Comparison of ENCODE assay signal across 1 cellular context in the genomic region with DNA sequence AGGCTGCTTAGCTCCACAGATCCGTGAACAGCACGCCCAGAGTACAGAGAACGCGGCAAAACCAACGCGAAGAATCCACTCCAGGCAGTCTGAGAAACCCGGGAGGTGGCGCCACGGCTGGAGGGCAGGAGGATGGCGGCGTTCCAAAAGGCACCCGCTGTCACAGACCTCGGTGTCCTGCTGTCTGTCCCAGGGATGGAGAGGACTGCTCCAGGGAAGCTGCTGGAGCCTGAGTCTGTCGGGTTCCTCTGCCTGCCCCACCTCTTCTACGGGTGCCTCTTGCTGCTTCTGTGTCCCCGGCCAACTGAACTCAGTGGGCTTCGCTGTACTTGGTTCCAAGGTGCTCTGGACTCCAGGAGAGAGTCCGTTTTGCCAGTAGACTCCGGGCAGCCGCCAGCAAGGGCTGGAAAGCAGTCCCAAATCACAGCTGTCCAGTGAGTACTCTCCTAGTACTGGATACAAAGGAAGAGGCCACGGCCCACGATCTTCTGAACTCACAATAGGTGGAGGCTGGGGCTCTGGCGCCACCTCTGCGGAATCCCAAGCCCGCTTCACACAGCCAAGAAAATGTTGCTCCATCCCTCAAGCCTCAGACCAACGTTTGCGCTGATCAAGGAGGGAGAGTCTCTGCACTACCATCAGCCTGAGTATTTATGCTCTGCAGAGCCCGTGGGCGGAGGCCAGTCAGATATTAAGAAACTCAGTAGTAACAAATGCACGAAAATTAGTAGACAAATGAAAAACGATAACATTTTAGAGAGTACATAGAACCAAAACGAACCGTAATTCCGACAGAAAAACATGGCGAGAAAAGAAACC.
A peak's percentile ranks its signal among the peaks of the same experiment; 100 is the strongest.
TF ChIP-seq lines count a peak whose summit lies in the region.

No MANE protein-coding gene starts in this region.

TF ChIP-seq in HepG2, 621 proteins besides CTCF, POLR2A, EP300 and RAD21 (continued from another document and continues in another):
- TF ChIP-seq, protein P1, sequence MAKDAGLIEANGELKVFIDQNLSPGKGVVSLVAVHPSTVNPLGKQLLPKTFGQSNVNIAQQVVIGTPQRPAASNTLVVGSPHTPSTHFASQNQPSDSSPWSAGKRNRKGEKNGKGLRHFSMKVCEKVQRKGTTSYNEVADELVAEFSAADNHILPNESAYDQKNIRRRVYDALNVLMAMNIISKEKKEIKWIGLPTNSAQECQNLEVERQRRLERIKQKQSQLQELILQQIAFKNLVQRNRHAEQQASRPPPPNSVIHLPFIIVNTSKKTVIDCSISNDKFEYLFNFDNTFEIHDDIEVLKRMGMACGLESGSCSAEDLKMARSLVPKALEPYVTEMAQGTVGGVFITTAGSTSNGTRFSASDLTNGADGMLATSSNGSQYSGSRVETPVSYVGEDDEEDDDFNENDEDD (CRISPR knock-in tag; IDR thresholded peaks at IDR 0.05; ENCODE audit: borderline replicate concordance): peak; percentile 54; the same call in 1 of the 2 replicates
- TF ChIP-seq ZNF766 (CRISPR knock-in tag; IDR thresholded peaks at IDR 0.05; ENCODE audit: borderline replicate concordance): no peak
- TF ChIP-seq ZNF264 (CRISPR knock-in tag; IDR thresholded peaks at IDR 0.05): 0 out of 2 replicates have a peak, but pooled peaks have one; percentile 31
- TF ChIP-seq, protein P2, sequence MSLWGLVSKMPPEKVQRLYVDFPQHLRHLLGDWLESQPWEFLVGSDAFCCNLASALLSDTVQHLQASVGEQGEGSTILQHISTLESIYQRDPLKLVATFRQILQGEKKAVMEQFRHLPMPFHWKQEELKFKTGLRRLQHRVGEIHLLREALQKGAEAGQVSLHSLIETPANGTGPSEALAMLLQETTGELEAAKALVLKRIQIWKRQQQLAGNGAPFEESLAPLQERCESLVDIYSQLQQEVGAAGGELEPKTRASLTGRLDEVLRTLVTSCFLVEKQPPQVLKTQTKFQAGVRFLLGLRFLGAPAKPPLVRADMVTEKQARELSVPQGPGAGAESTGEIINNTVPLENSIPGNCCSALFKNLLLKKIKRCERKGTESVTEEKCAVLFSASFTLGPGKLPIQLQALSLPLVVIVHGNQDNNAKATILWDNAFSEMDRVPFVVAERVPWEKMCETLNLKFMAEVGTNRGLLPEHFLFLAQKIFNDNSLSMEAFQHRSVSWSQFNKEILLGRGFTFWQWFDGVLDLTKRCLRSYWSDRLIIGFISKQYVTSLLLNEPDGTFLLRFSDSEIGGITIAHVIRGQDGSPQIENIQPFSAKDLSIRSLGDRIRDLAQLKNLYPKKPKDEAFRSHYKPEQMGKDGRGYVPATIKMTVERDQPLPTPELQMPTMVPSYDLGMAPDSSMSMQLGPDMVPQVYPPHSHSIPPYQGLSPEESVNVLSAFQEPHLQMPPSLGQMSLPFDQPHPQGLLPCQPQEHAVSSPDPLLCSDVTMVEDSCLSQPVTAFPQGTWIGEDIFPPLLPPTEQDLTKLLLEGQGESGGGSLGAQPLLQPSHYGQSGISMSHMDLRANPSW (CRISPR knock-in tag; IDR thresholded peaks at IDR 0.05; ENCODE audit: borderline replicate concordance): no peak
- TF ChIP-seq FIP1L1 (IDR thresholded peaks at IDR 0.05; ENCODE audit: borderline replicate concordance, insufficient read depth, low read depth, low read length): no peak
- no peak for TF ChIP-seq ARHGAP35 (CRISPR knock-in tag; IDR thresholded peaks at IDR 0.05; ENCODE audit: borderline replicate concordance)
- TF ChIP-seq MIER2 (CRISPR knock-in tag; IDR thresholded peaks at IDR 0.05): no peak
- TF ChIP-seq TAF15 (IDR thresholded peaks at IDR 0.05; ENCODE audit: low read depth, low read length, poor library complexity, severe bottlenecking): no peak
- TF ChIP-seq SAP130 (CRISPR knock-in tag; IDR thresholded peaks at IDR 0.05; ENCODE audit: low read depth): peak; percentile 11; the same call in 1 of the 2 replicates
- TF ChIP-seq EZH2 (conservative IDR thresholded peaks at IDR 0.05; ENCODE audit: low read depth, low read length): no peak
- TF ChIP-seq MATR3 (CRISPR knock-in tag; IDR thresholded peaks at IDR 0.05): no peak
- TF ChIP-seq NR2C2 (CRISPR knock-in tag; IDR thresholded peaks at IDR 0.05; ENCODE audit: borderline replicate concordance): no peak
- no peak for TF ChIP-seq ELF4 (CRISPR knock-in tag; IDR thresholded peaks at IDR 0.05; ENCODE audit: borderline replicate concordance)
- TF ChIP-seq MIXL1 (CRISPR knock-in tag; IDR thresholded peaks at IDR 0.05): no peak
- TF ChIP-seq NR1H2 (CRISPR knock-in tag; IDR thresholded peaks at IDR 0.05; ENCODE audit: borderline replicate concordance, low read depth): no peak
- TF ChIP-seq MED1 (CRISPR knock-in tag; IDR thresholded peaks at IDR 0.05): no peak
- no peak for TF ChIP-seq ZBTB3 (CRISPR knock-in tag; IDR thresholded peaks at IDR 0.05; ENCODE audit: borderline replicate concordance, low read depth)
- no peak for TF ChIP-seq HNF1A (IDR thresholded peaks at IDR 0.05; ENCODE audit: low read depth)
- no peak for TF ChIP-seq HNF1A (CRISPR knock-in tag; IDR thresholded peaks at IDR 0.05; ENCODE audit: borderline replicate concordance)
- TF ChIP-seq TEAD2 (CRISPR knock-in tag; IDR thresholded peaks at IDR 0.05): no peak
- TF ChIP-seq REPIN1 (CRISPR knock-in tag; IDR thresholded peaks at IDR 0.05; ENCODE audit: borderline replicate concordance, low read depth): peak; percentile 61; the same call in 1 of the 2 replicates
- no peak for TF ChIP-seq SOX6 (IDR thresholded peaks at IDR 0.05)
- TF ChIP-seq SOX6 (CRISPR knock-in tag; IDR thresholded peaks at IDR 0.05): peak; percentile 33; the same call in 1 of the 2 replicates
- 0 out of 2 replicates have a peak, but pooled peaks have one; percentile 22 for TF ChIP-seq ZNF354B (CRISPR knock-in tag; IDR thresholded peaks at IDR 0.05)
- TF ChIP-seq SALL2 (CRISPR knock-in tag; IDR thresholded peaks at IDR 0.05): no peak
- no peak for TF ChIP-seq ZNF33B (CRISPR knock-in tag; IDR thresholded peaks at IDR 0.05)
- TF ChIP-seq ZSCAN30 (CRISPR knock-in tag; IDR thresholded peaks at IDR 0.05): no peak
- no peak for TF ChIP-seq ETV6 (CRISPR knock-in tag; conservative IDR thresholded peaks at IDR 0.05)
- 0 out of 2 replicates have a peak, but pooled peaks have one; percentile 16 for TF ChIP-seq MEF2D (CRISPR knock-in tag; IDR thresholded peaks at IDR 0.05)
- TF ChIP-seq MIER3 (CRISPR knock-in tag; IDR thresholded peaks at IDR 0.05; ENCODE audit: borderline replicate concordance): no peak
- TF ChIP-seq, protein P3, sequence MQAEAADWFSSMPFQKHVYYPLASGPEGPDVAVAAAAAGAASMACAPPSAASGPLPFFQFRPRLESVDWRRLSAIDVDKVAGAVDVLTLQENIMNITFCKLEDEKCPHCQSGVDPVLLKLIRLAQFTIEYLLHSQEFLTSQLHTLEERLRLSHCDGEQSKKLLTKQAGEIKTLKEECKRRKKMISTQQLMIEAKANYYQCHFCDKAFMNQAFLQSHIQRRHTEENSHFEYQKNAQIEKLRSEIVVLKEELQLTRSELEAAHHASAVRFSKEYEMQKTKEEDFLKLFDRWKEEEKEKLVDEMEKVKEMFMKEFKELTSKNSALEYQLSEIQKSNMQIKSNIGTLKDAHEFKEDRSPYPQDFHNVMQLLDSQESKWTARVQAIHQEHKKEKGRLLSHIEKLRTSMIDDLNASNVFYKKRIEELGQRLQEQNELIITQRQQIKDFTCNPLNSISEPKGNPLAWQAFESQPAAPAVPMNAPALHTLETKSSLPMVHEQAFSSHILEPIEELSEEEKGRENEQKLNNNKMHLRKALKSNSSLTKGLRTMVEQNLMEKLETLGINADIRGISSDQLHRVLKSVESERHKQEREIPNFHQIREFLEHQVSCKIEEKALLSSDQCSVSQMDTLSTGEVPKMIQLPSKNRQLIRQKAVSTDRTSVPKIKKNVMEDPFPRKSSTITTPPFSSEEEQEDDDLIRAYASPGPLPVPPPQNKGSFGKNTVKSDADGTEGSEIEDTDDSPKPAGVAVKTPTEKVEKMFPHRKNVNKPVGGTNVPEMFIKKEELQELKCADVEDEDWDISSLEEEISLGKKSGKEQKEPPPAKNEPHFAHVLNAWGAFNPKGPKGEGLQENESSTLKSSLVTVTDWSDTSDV (CRISPR knock-in tag; IDR thresholded peaks at IDR 0.05): no peak
- TF ChIP-seq AHDC1 (CRISPR knock-in tag; IDR thresholded peaks at IDR 0.05; ENCODE audit: borderline replicate concordance): 0 out of 2 replicates have a peak, but pooled peaks have one; percentile 49
- TF ChIP-seq RAD51 (IDR thresholded peaks at IDR 0.05; ENCODE audit: borderline replicate concordance): no peak
- TF ChIP-seq PAXIP1 (CRISPR knock-in tag; conservative IDR thresholded peaks at IDR 0.05): no peak; the same call in 1 of the 2 replicates
- no peak for TF ChIP-seq MEIS2 (CRISPR knock-in tag; IDR thresholded peaks at IDR 0.05)
- TF ChIP-seq ZNF431 (CRISPR knock-in tag; IDR thresholded peaks at IDR 0.05; ENCODE audit: borderline replicate concordance, low read depth): no peak
- no peak for TF ChIP-seq KLF15 (CRISPR knock-in tag; IDR thresholded peaks at IDR 0.05; ENCODE audit: borderline replicate concordance)
